ENCODE assay signal across 8 cellular contexts in the genomic region with DNA sequence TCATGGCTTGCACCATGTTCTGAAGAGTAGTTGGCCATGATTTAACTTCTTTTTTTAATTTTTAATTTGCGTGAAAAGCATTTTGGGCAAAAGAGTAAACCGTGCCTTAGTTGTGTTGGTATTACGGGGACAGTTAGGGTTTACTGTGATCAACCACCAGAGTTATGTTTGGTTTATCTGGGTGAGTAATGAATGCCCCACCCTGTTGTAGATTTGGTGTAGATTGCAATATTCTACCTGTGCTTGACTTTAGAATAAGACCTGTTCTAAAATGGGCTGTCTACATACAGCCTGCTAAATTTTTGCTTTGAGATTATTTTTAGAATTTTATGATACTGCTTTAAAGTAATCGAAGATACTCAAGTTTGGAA. TPM values are rescaled to one million over a fixed set of nuclear protein-coding genes. Genes with fewer than 3 reads are reported as not detected.
DNase-seq lines count a peak whose midpoint lies in the region; ATAC-seq, FAIRE-seq and TF ChIP-seq lines count a peak whose summit lies in the region.

No MANE protein-coding gene starts in this region.

- peaks cover 13% of the 10 kb centered on the region for H3K4me1 ChIP-seq in keratinocyte (ENCODE audit: control insufficient read depth, extremely low read depth, insufficient read depth, low read length)
- peaks cover 8 to 29% of the 10 kb centered on the region in 2 donors for H3K4me1 ChIP-seq in thyroid gland

- no peak for DNase-seq in activated naive CD4-positive, alpha-beta T cell treated with anti-CD3 and anti-CD28 coated beads, Interleukin-2, amount 50 U/mL, for 16 hours
- no peak for DNase-seq in activated T-helper 1 cell treated with anti-CD3 and anti-CD28 coated beads, Interleukin-12 subunit alpha, Interleukin-12 subunit beta, Interleukin-2, Interleukin-4 antibody, amounts not matched to agents 30 ng/mL and 10 ng/mL and 1 ng/mL, durations not matched to agents 14 hours and 24 hours and 36 hours (ENCODE audit: low spot score)
- DNase-seq in keratinocyte (ENCODE audit: low read depth, low spot score) (no peak), thyroid gland (no peak)
- no peak for DNase-seq in effector CD8-positive, alpha-beta T cell (lab: John Stamatoyannopoulos, UW)

- H3K79me2 ChIP-seq in keratinocyte (ENCODE audit: control insufficient read depth, insufficient read depth, low read length): peaks cover 55% of the 10 kb centered on the region

- ATAC-seq in HG02938 (IDR thresholded peaks at IDR 0.05; ENCODE audit: unreplicated experiment): no peak
- no peak for ATAC-seq in HG02970 (IDR thresholded peaks at IDR 0.05; ENCODE audit: low FRiP score, unreplicated experiment)

- peak overlapping the region; percentile 97 for H3K27ac Mint-ChIP-seq in activated naive CD4-positive, alpha-beta T cell treated with anti-CD3 and anti-CD28 coated beads, Interleukin-2, amount 50 U/mL, for 24 hours
- H3K27ac Mint-ChIP-seq in activated T-helper 1 cell treated with anti-CD3 and anti-CD28 coated beads, Interleukin-12 subunit alpha, Interleukin-12 subunit beta, Interleukin-2, Interleukin-4 antibody, amounts not matched to agents 30 ng/mL and 10 ng/mL and 1 ng/mL, durations not matched to agents 14 hours and 24 hours and 36 hours: peak overlapping the region; percentile 91

- 21 to 28% methylated on average over 4 of the region's 4 CpGs for WGBS in thyroid gland, 2 donors

- H3K36me3 Mint-ChIP-seq in activated naive CD4-positive, alpha-beta T cell treated with anti-CD3 and anti-CD28 coated beads, Interleukin-2, amount 50 U/mL, for 24 hours: no peaks in the 10 kb centered on the region
- H3K36me3 Mint-ChIP-seq in activated T-helper 1 cell treated with anti-CD3 and anti-CD28 coated beads, Interleukin-12 subunit alpha, Interleukin-12 subunit beta, Interleukin-2, Interleukin-4 antibody, amounts not matched to agents 30 ng/mL and 10 ng/mL and 1 ng/mL, durations not matched to agents 14 hours and 24 hours and 36 hours (ENCODE audit: low read depth): no peaks in the 10 kb centered on the region

- TF ChIP-seq POLR2A in thyroid gland (IDR thresholded peaks at IDR 0.05): no peak

- H3K27ac ChIP-seq in keratinocyte (ENCODE audit: control insufficient read depth, insufficient read depth, low read length) (peak overlapping the region; percentile 88), thyroid gland (peak overlapping the region in 2 of 3 donors; percentile 82 to 96)

- peak overlapping the region; percentile 78 for H3K4me2 ChIP-seq in keratinocyte (ENCODE audit: control insufficient read depth, extremely low read depth, insufficient read depth, low read depth, low read length)

- H3K27me3 ChIP-seq in keratinocyte (ENCODE audit: control insufficient read depth, extremely low read depth, insufficient read depth, low read length): no peaks in the 10 kb centered on the region
- H3K27me3 ChIP-seq in thyroid gland: no peaks in the 10 kb centered on the region

- peaks cover 3% of the 10 kb centered on the region for H4K20me1 ChIP-seq in keratinocyte (ENCODE audit: control insufficient read depth, extremely low read depth, insufficient read depth, low read length)

- peaks cover 48% of the 10 kb centered on the region for H3K4me1 Mint-ChIP-seq in activated naive CD4-positive, alpha-beta T cell treated with anti-CD3 and anti-CD28 coated beads, Interleukin-2, amount 50 U/mL, for 24 hours
- peaks cover 53% of the 10 kb centered on the region for H3K4me1 Mint-ChIP-seq in activated T-helper 1 cell treated with anti-CD3 and anti-CD28 coated beads, Interleukin-12 subunit alpha, Interleukin-12 subunit beta, Interleukin-2, Interleukin-4 antibody, amounts not matched to agents 30 ng/mL and 10 ng/mL and 1 ng/mL, durations not matched to agents 14 hours and 24 hours and 36 hours (ENCODE audit: low read depth)

- dilution Hi-C loops in keratinocyte (cut with MboI; ENCODE audit: extremely low pct_ligation_motif_present, low sequenced_read_pairs): no loop called here

- peak overlapping the region; percentile 97 for H3K4me3 Mint-ChIP-seq in activated naive CD4-positive, alpha-beta T cell treated with anti-CD3 and anti-CD28 coated beads, Interleukin-2, amount 50 U/mL, for 24 hours
- H3K4me3 Mint-ChIP-seq in activated T-helper 1 cell treated with anti-CD3 and anti-CD28 coated beads, Interleukin-12 subunit alpha, Interleukin-12 subunit beta, Interleukin-2, Interleukin-4 antibody, amounts not matched to agents 30 ng/mL and 10 ng/mL and 1 ng/mL, durations not matched to agents 14 hours and 24 hours and 36 hours: peak overlapping the region; percentile 93

- H3K36me3 ChIP-seq in keratinocyte (ENCODE audit: control insufficient read depth in 2 of 2, extremely low read depth in 1 of 2, insufficient read depth in 2 of 2, low read length in 2 of 2): no peaks in the 10 kb centered on the region
- H3K36me3 ChIP-seq in thyroid gland: no peaks in the 10 kb centered on the region

- intact Hi-C loops in activated T-helper 1 cell treated with anti-CD3 and anti-CD28 coated beads, Interleukin-12 subunit alpha, Interleukin-12 subunit beta, Interleukin-2, Interleukin-4 antibody, amounts not matched to agents 30 ng/mL and 10 ng/mL and 1 ng/mL, durations not matched to agents 14 hours and 24 hours and 36 hours (cut with micrococcal nuclease): loop anchor here (5.0 to 10.0 kb wide), 7 partner anchors 46 to 1881 kb away; a partner anchor contains a TSS
- intact Hi-C loops in thyroid gland (cut with DNase I): no loop called here

- no peak for TF ChIP-seq CTCF in keratinocyte (optimal IDR thresholded peaks at IDR 0.05 in 1 of 3, IDR thresholded peaks at IDR 0.05 in 1 of 3, conservative IDR thresholded peaks at IDR 0.05 in 1 of 3; ENCODE audit: extremely low read depth in 1 of 3, insufficient read depth in 2 of 3, low read length in 3 of 3)
- no peak for TF ChIP-seq CTCF in thyroid gland (IDR thresholded peaks at IDR 0.05)

- FAIRE-seq in keratinocyte (lab: Jason Lieb, UNC): no peak

- no peaks in the 10 kb centered on the region for H3K9me1 ChIP-seq in keratinocyte (ENCODE audit: control insufficient read depth, extremely low read depth, insufficient read depth, low read length)

- H3K9me3 ChIP-seq in keratinocyte (ENCODE audit: control insufficient read depth, low read depth, low read length) (no peaks in the 10 kb centered on the region), thyroid gland (no peaks in the 10 kb centered on the region)

- H3K4me3 ChIP-seq in keratinocyte (ENCODE audit: control insufficient read depth in 2 of 3, extremely low read depth in 1 of 3, insufficient read depth in 2 of 3, low read depth in 1 of 3, low read length in 3 of 3): peak overlapping the region; percentile 52 to 85 (median 68)
- H3K4me3 ChIP-seq in thyroid gland (replicated peaks in 1 of 3): peak overlapping the region in 2 of 3 donors; percentile 21 to 65

- H3K27me3 Mint-ChIP-seq in activated naive CD4-positive, alpha-beta T cell treated with anti-CD3 and anti-CD28 coated beads, Interleukin-2, amount 50 U/mL, for 24 hours: no peaks in the 10 kb centered on the region
- H3K27me3 Mint-ChIP-seq in activated T-helper 1 cell treated with anti-CD3 and anti-CD28 coated beads, Interleukin-12 subunit alpha, Interleukin-12 subunit beta, Interleukin-2, Interleukin-4 antibody, amounts not matched to agents 30 ng/mL and 10 ng/mL and 1 ng/mL, durations not matched to agents 14 hours and 24 hours and 36 hours (ENCODE audit: insufficient read depth): peaks cover 21% of the 10 kb centered on the region

- no peak overlapping the region for H2AFZ ChIP-seq in keratinocyte (ENCODE audit: control insufficient read depth, low read length)

- no peaks in the 10 kb centered on the region for H3K9me3 Mint-ChIP-seq in activated naive CD4-positive, alpha-beta T cell treated with anti-CD3 and anti-CD28 coated beads, Interleukin-2, amount 50 U/mL, for 24 hours
- no peaks in the 10 kb centered on the region for H3K9me3 Mint-ChIP-seq in activated T-helper 1 cell treated with anti-CD3 and anti-CD28 coated beads, Interleukin-12 subunit alpha, Interleukin-12 subunit beta, Interleukin-2, Interleukin-4 antibody, amounts not matched to agents 30 ng/mL and 10 ng/mL and 1 ng/mL, durations not matched to agents 14 hours and 24 hours and 36 hours

- peak overlapping the region; percentile 86 for H3K9ac ChIP-seq in keratinocyte (ENCODE audit: control insufficient read depth, extremely low read depth, insufficient read depth, low read length)

RNA-seq across cellular contexts. Expression of a gene that starts 1.4 kb away (rescaled TPM):
- total RNA-seq in activated T-helper 1 cell treated with anti-CD3 and anti-CD28 coated beads, Interleukin-12 subunit alpha, Interleukin-12 subunit beta, Interleukin-2, Interleukin-4 antibody, amounts not matched to agents 30 ng/mL and 10 ng/mL and 1 ng/mL, durations not matched to agents 14 hours and 24 hours and 36 hours: 25.6 and 26.8 TPM in 2 replicates
- 14.4 to 17.8 TPM (median 16.0 TPM) in 3 replicates for polyA plus RNA-seq in keratinocyte
- polyA plus RNA-seq in keratinocyte (2011; ENCODE audit: low read depth): 22.7 TPM
- 12.7 and 22.4 TPM in 2 replicates for polyA plus RNA-seq in keratinocyte (2011; cell fraction: cytosol; rRNA removed)
- 14.7 and 18.1 TPM in 2 replicates for polyA plus RNA-seq in keratinocyte (2011; cell fraction: nucleus; rRNA removed)
- polyA plus RNA-seq in keratinocyte (2012; ENCODE audit: low replicate concordance): 14.3 and 14.5 TPM in 2 replicates
- polyA minus RNA-seq in keratinocyte: 8.4 to 55.9 TPM (median 40.1 TPM) in 3 replicates
- polyA minus RNA-seq in keratinocyte (2011; cell fraction: cytosol; rRNA and poly(A)+ RNA removed): 20.5 TPM
- polyA minus RNA-seq in keratinocyte (2011; cell fraction: nucleus; rRNA and poly(A)+ RNA removed): 31.8 and 65.9 TPM in 2 replicates
- total RNA-seq in thyroid gland: 10 to 100 TPM; 42.4 to 67.4 (median 49.8) TPM
